30 cellular contexts compared by ENCODE assay signal in genomic region chr9:72931437-72931836, GRCh38. TPM values are rescaled to one million over a fixed set of nuclear protein-coding genes. Genes with fewer than 3 reads are reported as not detected.
A peak's percentile ranks its signal among the peaks of the same experiment; 100 is the strongest.
DNase-seq lines count a peak whose midpoint lies in the region; ATAC-seq and TF ChIP-seq lines count a peak whose summit lies in the region.
"Had no signal": no experiment of that assay in that cellular context is flagged by ENCODE, and none has a peak within 500 bp of the region (broad histone marks: within the 10 kb centered on the region; RNA-seq: fewer than 3 reads in every experiment).

No MANE protein-coding gene starts in this region.

- H3K27me3 ChIP-seq in left lung (no peaks in the 10 kb centered on the region), smooth muscle cell (ENCODE audit: low read depth) (no peaks in the 10 kb centered on the region)
- H3K27me3 ChIP-seq: cardiac muscle cell, colonic mucosa, right atrium auricular region, SJCRH30, tibial artery had no signal

- TF ChIP-seq CTCF in left lung (IDR thresholded peaks at IDR 0.05) (no peak), smooth muscle cell (IDR thresholded peaks at IDR 0.05; ENCODE audit: borderline replicate concordance, insufficient read depth, poor library complexity, severe bottlenecking) (no peak)

- no peak overlapping the region for H3K27ac ChIP-seq in left lung
- H3K27ac ChIP-seq in smooth muscle cell (ENCODE audit: low read depth), result no peak overlapping the region
- H3K27ac ChIP-seq: cardiac muscle cell, colonic mucosa, right atrium auricular region, SJCRH30, tibial artery, WERI-Rb-1 had no signal

- ATAC-seq in left lung, result peak; percentile 96
- no peak for ATAC-seq in GM19463 (IDR thresholded peaks at IDR 0.05; ENCODE audit: unreplicated experiment)
- ATAC-seq: activated naive CD4-positive, alpha-beta T cell treated with anti-CD3 and anti-CD28 coated beads, Interleukin-2, amount 50 U/mL, for 72 hours had no signal

- H3K9me3 ChIP-seq in left lung (no peaks in the 10 kb centered on the region), smooth muscle cell (replicated peaks; ENCODE audit: low read depth) (no peaks in the 10 kb centered on the region)
- H3K9me3 ChIP-seq: colonic mucosa, right atrium auricular region, SJCRH30, tibial artery had no signal

- intact Hi-C loops in left lung (cut with DNase I), result no loop called here

- H3K36me3 ChIP-seq in left lung, result no peaks in the 10 kb centered on the region
- H3K36me3 ChIP-seq in smooth muscle cell (ENCODE audit: low read depth), result no peaks in the 10 kb centered on the region
- H3K36me3 ChIP-seq: cardiac muscle cell, colonic mucosa, right atrium auricular region, SJCRH30, tibial artery, WERI-Rb-1 had no signal

- WGBS in smooth muscle cell (ENCODE audit: low lambda C conversion rate), result 100% methylated on average over 1 of the region's 1 CpG

- H3K4me3 ChIP-seq in left lung (no peak overlapping the region), smooth muscle cell (no peak overlapping the region)
- H3K4me3 ChIP-seq: cardiac muscle cell, colonic mucosa, right atrium auricular region, SJCRH30, tibial artery had no signal

- H3K79me2 ChIP-seq in smooth muscle cell (ENCODE audit: low read depth), result no peaks in the 10 kb centered on the region

- no peaks in the 10 kb centered on the region for H3F3A ChIP-seq in smooth muscle cell (ENCODE audit: low read depth)

- H3K4me2 ChIP-seq in smooth muscle cell, result peak overlapping the region; percentile 1

- no peaks in the 10 kb centered on the region for H4K20me1 ChIP-seq in smooth muscle cell (ENCODE audit: low read depth)

- no peak overlapping the region for H2AFZ ChIP-seq in smooth muscle cell (ENCODE audit: low read depth)

- DNase-seq in EH (ENCODE audit: low read depth) (peak; percentile 50), epidermal melanocyte (ENCODE audit: insufficient read length, low spot score) (peak; percentile 34), left lung (no peak), smooth muscle cell (lab: John Stamatoyannopoulos, UW; ENCODE audit: unreplicated experiment) (no peak), H4 (ENCODE audit: low spot score) (no peak), NCI-H2171 (lab: John Stamatoyannopoulos, UW) (no peak)
- DNase-seq in stimulated activated CD4-positive, alpha-beta T cell treated with anti-CD3 and anti-CD28 coated beads, Interleukin-2, amount 100 ng/mL, for 24 hours, result no peak
- DNase-seq: activated CD4-positive, alpha-beta T cell treated with anti-CD3 and anti-CD28 coated beads, Interleukin-2, amount 10 ng/mL, durations not matched to agents 24 days and 14 days; activated effector memory CD4-positive, alpha-beta T cell treated with Interleukin-2 at 50 U/mL for 16 hours; anterior cingulate cortex; Calu3; colonic mucosa; effector CD4-positive, alpha-beta T cell; glutamatergic neuron; GOT3; NCI-H1048; NCI-H1694; NCI-H446 treated with DMSO at 0.1 percent for 48 hours; NCI-H774; SJCRH30; stimulated activated CD4-positive, alpha-beta T cell treated with anti-CD3 and anti-CD28 coated beads, Interleukin-4, amount 100 ng/mL, for 1 hour; tibial artery; WERI-Rb-1 had no signal

- H3K4me1 ChIP-seq in left lung, result peaks cover 0 to 6% of the 10 kb centered on the region in 2 donors
- H3K4me1 ChIP-seq in smooth muscle cell (ENCODE audit: low read depth), result peaks cover 22% of the 10 kb centered on the region
- H3K4me1 ChIP-seq: colonic mucosa, right atrium auricular region, SJCRH30 had no signal

- H3K9ac ChIP-seq in smooth muscle cell (ENCODE audit: low read depth), result no peak overlapping the region

RNA-seq across cellular contexts. Expression of gene ALDH1A1, which starts 21.4 kb away (rescaled TPM):
- total RNA-seq in left lung (100 to 1,000 TPM in 1 of 2 donors, 10 to 100 TPM in 1; 77.7 to 126 TPM), smooth muscle cell (0.09 and 0.54 TPM in 2 replicates)
- 0.07 TPM in 1 of 2 replicates, not detected in the other for polyA plus RNA-seq in smooth muscle cell
- 4.4 and 7.6 TPM in 2 replicates for total RNA-seq in H4 (2014; rRNA removed; shearing (Covaris generic))
- total RNA-seq: activated CD4-positive, alpha-beta T cell treated with anti-CD3 and anti-CD28 coated beads, Interleukin-2, amount 10 ng/mL, durations not matched to agents 24 days and 14 days; activated CD8-positive, alpha-beta memory T cell treated with anti-CD3 and anti-CD28 coated beads for 36 hours; osteocyte; RPMI7951 had no signal

Comparison
In these comparisons a context has a peak if more than half of its experiments do, and no peak if none do; other contexts are left out.
1. DNase-seq: peak in EH (single experiment) and epidermal melanocyte (single experiment); none in left lung (0 of 2), smooth muscle cell (single experiment), H4 (single experiment), stimulated activated CD4-positive, alpha-beta T cell treated with anti-CD3 and anti-CD28 coated beads, Interleukin-2, amount 100 ng/mL, for 24 hours (0 of 2) and NCI-H2171 (single experiment).